ENCODE assay signal across 9 cellular contexts in genomic region chr6:148177589-148178233, GRCh38.
DNase-seq lines count a peak whose midpoint lies in the region; ATAC-seq, FAIRE-seq and TF ChIP-seq lines count a peak whose summit lies in the region.
"Had no signal": no experiment of that assay in that cellular context is flagged by ENCODE, and none has a peak within 500 bp of the region (broad histone marks: within the 10 kb centered on the region; RNA-seq: fewer than 3 reads in every experiment).

No MANE protein-coding gene starts in this region.

- H3K27ac ChIP-seq in OCI-LY1 (ENCODE audit: low read depth, low read length, poor library complexity, severe bottlenecking) (no peak overlapping the region), ascending aorta (no peak overlapping the region)
- H3K27ac ChIP-seq: epithelial cell of prostate had no signal

- H3K9me3 ChIP-seq in OCI-LY1 (ENCODE audit: low read length), result no peaks in the 10 kb centered on the region
- no peaks in the 10 kb centered on the region for H3K9me3 ChIP-seq in ascending aorta

- peak; percentile 64 for DNase-seq in AG08395 (ENCODE audit: low spot score)
- peak; percentile 6 for DNase-seq in GM12891 (ENCODE audit: insufficient read length, low spot score)
- DNase-seq in ascending aorta (ENCODE audit: low spot score in 2 of 2), result peak in 1 of 2 donors; percentile 81
- peak; percentile 9 to 21 for DNase-seq in hippocampal formation (lab: John Stamatoyannopoulos, UW)
- DNase-seq in stimulated activated CD4-positive, alpha-beta T cell treated with anti-CD3 and anti-CD28 coated beads, Interleukin-15, amount 100 ng/mL, for 24 hours, result peak; percentile 51

- no peak for FAIRE-seq in GM12891 (lab: Jason Lieb, UNC)

- ATAC-seq in HG03342 (IDR thresholded peaks at IDR 0.05; ENCODE audit: unreplicated experiment) (no peak), HG02870 (IDR thresholded peaks at IDR 0.05; ENCODE audit: unreplicated experiment) (no peak)

- no peak overlapping the region for H3K4me3 ChIP-seq in OCI-LY1 (ENCODE audit: low read depth, low read length, poor library complexity, severe bottlenecking)
- H3K4me3 ChIP-seq in ascending aorta, result no peak overlapping the region

- no peaks in the 10 kb centered on the region for H4K20me1 ChIP-seq in OCI-LY1 (ENCODE audit: insufficient read depth, low read length)

- H3K9ac ChIP-seq in OCI-LY1 (ENCODE audit: low read length), result no peak overlapping the region

- no peaks in the 10 kb centered on the region for H3F3A ChIP-seq in OCI-LY1 (ENCODE audit: insufficient read depth, low read length)

- TF ChIP-seq CTCF in OCI-LY1 (IDR thresholded peaks at IDR 0.05; ENCODE audit: low read length), result peak; percentile 75
- TF ChIP-seq CTCF in ascending aorta (IDR thresholded peaks at IDR 0.05), result peak; percentile 77 to 85 (median 82)

- TF ChIP-seq POLR2A in GM12891 (IDR thresholded peaks at IDR 0.05; ENCODE audit: low read depth, low read length), result no peak

- H3K27me3 ChIP-seq in OCI-LY1 (ENCODE audit: insufficient read depth, low read length), result no peaks in the 10 kb centered on the region
- H3K27me3 ChIP-seq in ascending aorta, result no peaks in the 10 kb centered on the region

- no peak overlapping the region for H2AFZ ChIP-seq in OCI-LY1 (ENCODE audit: low read length)

- H3K9me2 ChIP-seq in OCI-LY1 (ENCODE audit: low read depth, low read length), result no peaks in the 10 kb centered on the region

- H3K79me2 ChIP-seq in OCI-LY1 (ENCODE audit: insufficient read depth, low read length), result no peaks in the 10 kb centered on the region

- H3K36me3 ChIP-seq in OCI-LY1 (ENCODE audit: insufficient read depth, low read length) (no peaks in the 10 kb centered on the region), ascending aorta (no peaks in the 10 kb centered on the region)

- intact Hi-C loops in ascending aorta (cut with DNase I), result loop anchor here (1.0 to 5.0 kb wide), 3 partner anchors 74 to 355 kb away; no protein-coding TSS in a partner anchor

- no peak overlapping the region for H3K4me2 ChIP-seq in OCI-LY1 (ENCODE audit: low read length)

- no peaks in the 10 kb centered on the region for H3K4me1 ChIP-seq in OCI-LY1 (ENCODE audit: insufficient read depth, low read length, severe bottlenecking)
- H3K4me1 ChIP-seq in ascending aorta, result no peaks in the 10 kb centered on the region

TF ChIP-seq in GM12891, 5 proteins besides CTCF, POLR2A, EP300 and RAD21:
- TF ChIP-seq SPI1 (IDR thresholded peaks at IDR 0.05; ENCODE audit: low read depth, low read length) (peak; percentile 15; the same call in 1 of the 2 replicates), POLR2AphosphoS5 (IDR thresholded peaks at IDR 0.05; ENCODE audit: low read depth, low read length) (no peak)
